Comparison of ENCODE assay signal across 18 cellular contexts in the genomic region with DNA sequence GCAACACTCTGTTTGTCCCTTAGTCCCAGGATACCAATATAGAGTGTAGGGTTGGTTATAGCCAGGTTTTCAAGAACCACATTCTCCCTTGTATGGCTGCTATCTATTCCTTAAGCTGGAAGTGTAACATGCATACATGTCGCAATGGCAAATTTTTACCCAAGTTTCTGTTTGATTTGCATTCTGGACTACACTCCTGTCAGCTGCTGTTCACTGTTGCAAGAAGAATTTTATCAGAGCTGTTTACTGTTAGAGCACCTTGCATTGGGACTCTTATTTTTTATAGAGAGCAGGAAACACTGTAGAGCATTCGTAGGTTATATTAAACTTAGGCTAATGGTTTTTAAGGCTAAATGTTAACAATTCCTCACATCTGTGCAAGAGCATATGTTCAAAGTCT.
DNase-seq lines count a peak whose midpoint lies in the region; ATAC-seq and TF ChIP-seq lines count a peak whose summit lies in the region.
"Had no signal": no experiment of that assay in that cellular context is flagged by ENCODE, and none has a peak within 500 bp of the region (broad histone marks: within the 10 kb centered on the region; RNA-seq: fewer than 3 reads in every experiment).

No MANE protein-coding gene starts in this region.

- no peak for TF ChIP-seq CTCF in right lobe of liver (IDR thresholded peaks at IDR 0.05)

- no peaks in the 10 kb centered on the region for H3K36me3 ChIP-seq in right lobe of liver
- H3K36me3 ChIP-seq: BLaER1 had no signal

- 25% methylated on average over 2 of the region's 2 CpGs for WGBS in right lobe of liver (ENCODE audit: insufficient coverage, low coverage, low lambda C conversion rate, missing lambda C conversion rate)

- no peak overlapping the region for H3K27ac ChIP-seq in right lobe of liver
- H3K27ac ChIP-seq: 22Rv1, BLaER1, C4-2B, GM23248 had no signal

- peak; percentile 64 for ATAC-seq in left lobe of liver
- peak; percentile 57 to 71 (median 67) for ATAC-seq in right lobe of liver
- no peak for ATAC-seq in HG03135 (IDR thresholded peaks at IDR 0.05; ENCODE audit: unreplicated experiment)
- no peak for ATAC-seq in HG03139 (IDR thresholded peaks at IDR 0.05; ENCODE audit: unreplicated experiment)
- ATAC-seq: CD8-positive, alpha-beta T cell had no signal

- no peaks in the 10 kb centered on the region for H3K9me3 ChIP-seq in right lobe of liver
- H3K9me3 ChIP-seq: BLaER1, Caco-2 had no signal

- peak; percentile 6 for DNase-seq in DMS 273 (lab: John Stamatoyannopoulos, UW; ENCODE audit: unreplicated experiment)
- no peak for DNase-seq in DMS 273 treated with DMSO at 0.1 percent for 48 hours (lab: John Stamatoyannopoulos, UW)
- DNase-seq in left lobe of liver (ENCODE audit: low spot score), result no peak
- DNase-seq in right lobe of liver, result no peak
- DNase-seq: CD4-positive, CD25-positive, alpha-beta regulatory T cell; CD8-positive, alpha-beta T cell; DMS53; DMS79 treated with DMSO at 0.1 percent for 48 hours; GF-D8; GM23248; H7; HCEC 1CT had no signal

- H3K27me3 ChIP-seq in right lobe of liver, result no peaks in the 10 kb centered on the region
- H3K27me3 ChIP-seq: BLaER1 had no signal

- peaks cover 0 to 16% (median 8%) of the 10 kb centered on the region in 4 donors for H3K4me1 ChIP-seq in right lobe of liver
- H3K4me1 ChIP-seq: BLaER1, Caco-2 had no signal

- TF ChIP-seq POLR2A in right lobe of liver (IDR thresholded peaks at IDR 0.05), result no peak

- no peak overlapping the region for H3K4me3 ChIP-seq in right lobe of liver
- H3K4me3 ChIP-seq: BLaER1, GM23248 had no signal

- intact Hi-C loops in right lobe of liver (cut with DNase I), result no loop called here

Comparison
In these comparisons a context has a peak if more than half of its experiments do, and no peak if none do; other contexts are left out.
1. ATAC-seq: peak in left lobe of liver (single experiment) and right lobe of liver (4 of 4); none in HG03135 (single experiment) and HG03139 (single experiment).